In genomic region chr7:99557196-99557607, GRCh38 we compare ENCODE assay signal across 8 cellular contexts. TPM values are rescaled to one million over a fixed set of nuclear protein-coding genes. Genes with fewer than 3 reads are reported as not detected.
A peak's percentile ranks its signal among the peaks of the same experiment; 100 is the strongest.
DNase-seq lines count a peak whose midpoint lies in the region; ATAC-seq, FAIRE-seq and TF ChIP-seq lines count a peak whose summit lies in the region.

No MANE protein-coding gene starts in this region.

- no peaks in the 10 kb centered on the region for H3K9me3 ChIP-seq in K562 (replicated peaks; ENCODE audit: control insufficient read depth, insufficient read depth, low read depth, low read length)

- H3K4me3 Mint-ChIP-seq in activated naive CD4-positive, alpha-beta T cell treated with anti-CD3 and anti-CD28 coated beads, Interleukin-2, amount 10 ng/mL, durations not matched to agents 7 days and 5 days = peak overlapping the region; percentile 95
- H3K4me3 Mint-ChIP-seq in type B pancreatic cell = peak overlapping the region; percentile 96

- intact Hi-C loops in K562 (cut with micrococcal nuclease) = loop anchor here (10.0 kb wide), 1 partner anchor 82 kb away; the partner anchor contains the start of gene ZNF789

- peak overlapping the region; percentile 88 for H3K4me3 ChIP-seq in K562

- no peak for ATAC-seq in K562
- no peak for ATAC-seq in HG03378 (IDR thresholded peaks at IDR 0.05; ENCODE audit: unreplicated experiment)
- no peak for ATAC-seq in GM21381 (IDR thresholded peaks at IDR 0.05; ENCODE audit: unreplicated experiment)

- H2AFZ ChIP-seq in K562 (ENCODE audit: low read depth, low read length) = no peak overlapping the region

- 0 out of 2 replicates have a peak, but pooled peaks cover 6% of the 10 kb centered on the region for H4K20me1 ChIP-seq in K562 (replicated peaks; ENCODE audit: control insufficient read depth, insufficient read depth, low read length)

- H3K9me1 ChIP-seq in K562 (ENCODE audit: control insufficient read depth, insufficient read depth, low read length) = peaks cover 6% of the 10 kb centered on the region

- TF ChIP-seq EP300 in K562 (IDR thresholded peaks at IDR 0.05; ENCODE audit: low read length) = no peak

- TF ChIP-seq POLR2A in K562 (conservative IDR thresholded peaks at IDR 0.05) = no peak

- H3K4me2 ChIP-seq in K562 (ENCODE audit: insufficient read depth, low read length) = peak overlapping the region; percentile 100

- peaks cover 16 to 22% of the 10 kb centered on the region in 2 experiments; a peak in 4 of 5 replicates for H3K4me1 ChIP-seq in K562 (replicated peaks in 1 of 2; ENCODE audit: control insufficient read depth in 2 of 2, insufficient read depth in 2 of 2, low read length in 2 of 2)

- peaks cover 62% of the 10 kb centered on the region for H3K36me3 ChIP-seq in K562 (ENCODE audit: control insufficient read depth, insufficient read depth, low read length)

- no peak for FAIRE-seq in K562 (lab: Jason Lieb, UNC)

- H3K27ac ChIP-seq in K562 (ENCODE audit: extremely low read depth, low read depth, low read length) = peak overlapping the region; percentile 95

- peaks cover 57% of the 10 kb centered on the region for H3K79me2 ChIP-seq in K562 (ENCODE audit: control insufficient read depth, insufficient read depth, low read length)

- H3K27me3 ChIP-seq in K562 (ENCODE audit: control insufficient read depth in 2 of 2, insufficient read depth in 2 of 2, low read length in 2 of 2) = no peaks in the 10 kb centered on the region

- CTCF ChIA-PET in activated naive CD4-positive, alpha-beta T cell treated with anti-CD3 and anti-CD28 coated beads, Interleukin-2, amount 10 ng/mL, durations not matched to agents 7 days and 5 days (lab: Charles Lee) = interaction anchor here (0.6 kb wide), 1 partner anchor 23 kb away, joined by 3 read pairs; no protein-coding TSS in a partner anchor
- CTCF ChIA-PET in K562 (lab: Yijun Ruan, JAX; ENCODE audit: low intra/inter-chr PET ratio) = no interaction called here

- peak overlapping the region; percentile 97 for H3K27ac Mint-ChIP-seq in activated naive CD4-positive, alpha-beta T cell treated with anti-CD3 and anti-CD28 coated beads, Interleukin-2, amount 10 ng/mL, durations not matched to agents 7 days and 5 days
- peak overlapping the region; percentile 96 for H3K27ac Mint-ChIP-seq in type B pancreatic cell

- 69% methylated on average over 4 of the region's 4 CpGs for WGBS in K562 (ENCODE audit: insufficient coverage, low coverage, missing lambda C conversion rate)

- BruUV-seq in K562 (replicated peaks; lab: Mats Ljungman, UMichigan) = no TSS peak

- DNase-seq in activated naive CD4-positive, alpha-beta T cell treated with anti-CD3 and anti-CD28 coated beads, Interleukin-2, amount 10 ng/mL, durations not matched to agents 7 days and 5 days = no peak
- DNase-seq in activated naive CD4-positive, alpha-beta T cell treated with Interleukin-2 at 50 U/mL for 16 hours = no peak
- peak in 3 of 4 experiments; percentile 30 to 38 (median 32) for DNase-seq in K562 (ENCODE audit: extremely low read depth in 1 of 4, low spot score in 3 of 4)
- DNase-seq in lung microvascular endothelial cell (ENCODE audit: low read depth in 2 of 2) = peak; percentile 12 to 43
- no peak for DNase-seq in type B pancreatic cell (ENCODE audit: extremely low spot score, unreplicated experiment)
- no peak for DNase-seq in activated CD4-positive, CD25-positive, alpha-beta regulatory T cell (lab: John Stamatoyannopoulos, UW)

- H3K4me1 Mint-ChIP-seq in activated naive CD4-positive, alpha-beta T cell treated with anti-CD3 and anti-CD28 coated beads, Interleukin-2, amount 10 ng/mL, durations not matched to agents 7 days and 5 days = peaks cover 59% of the 10 kb centered on the region
- peaks cover 22% of the 10 kb centered on the region for H3K4me1 Mint-ChIP-seq in type B pancreatic cell (ENCODE audit: unreplicated experiment)

- TF ChIP-seq CTCF in K562 (IDR thresholded peaks at IDR 0.05 in 2 of 3, conservative IDR thresholded peaks at IDR 0.05 in 1 of 3; ENCODE audit: insufficient read depth in 2 of 3, low read depth in 1 of 3, low read length in 3 of 3) (no peak), type B pancreatic cell (conservative IDR thresholded peaks at IDR 0.05) (no peak)

- no peaks in the 10 kb centered on the region for H3K9me3 Mint-ChIP-seq in activated naive CD4-positive, alpha-beta T cell treated with anti-CD3 and anti-CD28 coated beads, Interleukin-2, amount 10 ng/mL, durations not matched to agents 7 days and 5 days
- no peaks in the 10 kb centered on the region for H3K9me3 Mint-ChIP-seq in type B pancreatic cell

- POLR2A ChIA-PET in K562 (lab: Yijun Ruan, JAX) = interaction anchor here (0.6 to 4.5 kb wide), 14 partner anchors 10 to 363 kb away, joined by 3 to 31 read pairs (median 6); partner anchors contain the start of genes BUD31, PDAP1, TRIM4 and ZKSCAN5

- no peak for TF ChIP-seq RAD21 in K562 (CRISPR knock-in tag; conservative IDR thresholded peaks at IDR 0.05 in 1 of 2, IDR thresholded peaks at IDR 0.05 in 1 of 2)

- in situ Hi-C loops in K562 (cut with MboI) = no loop called here

- H3K36me3 Mint-ChIP-seq in activated naive CD4-positive, alpha-beta T cell treated with anti-CD3 and anti-CD28 coated beads, Interleukin-2, amount 10 ng/mL, durations not matched to agents 7 days and 5 days = peaks cover 54% of the 10 kb centered on the region
- peaks cover 21% of the 10 kb centered on the region for H3K36me3 Mint-ChIP-seq in type B pancreatic cell

- peak overlapping the region; percentile 87 to 100 for H3K9ac ChIP-seq in K562 (ENCODE audit: insufficient read depth in 1 of 2, low read depth in 2 of 2, low read length in 2 of 2)

- no peaks in the 10 kb centered on the region for H3K27me3 Mint-ChIP-seq in activated naive CD4-positive, alpha-beta T cell treated with anti-CD3 and anti-CD28 coated beads, Interleukin-2, amount 10 ng/mL, durations not matched to agents 7 days and 5 days
- H3K27me3 Mint-ChIP-seq in type B pancreatic cell = no peaks in the 10 kb centered on the region

RNA-seq across cellular contexts. Expression of gene ZNF655, which starts 1.2 kb away (rescaled TPM):
- total RNA-seq in K562 (2011; cell fraction: chromatin; rRNA removed; ENCODE audit: low replicate concordance) = 232 and 346 TPM in 2 replicates
- total RNA-seq in K562 (2011; cell fraction: nucleolus; rRNA removed) = 147 and 170 TPM in 2 replicates
- 249 and 393 TPM in 2 replicates for total RNA-seq in K562 (2011; cell fraction: nucleoplasm; rRNA removed)
- total RNA-seq in K562 (2014; rRNA removed) (85.6 and 123 TPM in 2 replicates), K562 (2014; rRNA removed; fragmentation: Illumina TruSeq; extraction: Trizol) (94.7 and 105 TPM in 2 replicates), K562 (2015; rRNA removed; fragmentation: Illumina TruSeq; extraction: Trizol) (94.4 and 95.2 TPM in 2 replicates), K562 (2021) (68.1 and 78.1 TPM in 2 replicates), lung microvascular endothelial cell (4.6 and 9.5 TPM in 2 replicates), type B pancreatic cell (ENCODE audit: low replicate concordance) (69.2 and 89.1 TPM in 2 replicates)
- polyA plus RNA-seq in K562 (2011; rRNA removed) (81.3 and 112 TPM in 2 replicates), K562 (2014; fragmentation: Illumina TruSeq; extraction: Trizol) (101 and 103 TPM in 2 replicates), K562 (2014; fragmentation: Nextera tagmentation; extraction: Ambion mirVana) (10 to 100 TPM; 25.7 to 34.1 TPM), K562 (2014; rRNA removed) (130 and 137 TPM in 2 replicates)
- 55.1 and 81.1 TPM in 2 replicates for polyA plus RNA-seq in K562 (2011; cell fraction: cytosol; rRNA removed)
- 163 and 255 TPM in 2 replicates for polyA plus RNA-seq in K562 (2011; cell fraction: nucleus; rRNA removed)
- 60.6 and 75.6 TPM in 2 replicates for polyA plus RNA-seq in K562 (2012)
- polyA minus RNA-seq in K562 (2011; rRNA and poly(A)+ RNA removed) = 89.6 and 93.8 TPM in 2 replicates
- 31.9 and 33.0 TPM in 2 replicates for polyA minus RNA-seq in K562 (2011; cell fraction: cytosol; rRNA and poly(A)+ RNA removed)
- 105 and 112 TPM in 2 replicates for polyA minus RNA-seq in K562 (2011; cell fraction: nucleus; rRNA and poly(A)+ RNA removed)

RNA-seq across cellular contexts. Expression of gene FAM200A, which starts 5.3 kb away (rescaled TPM):
- 6.9 and 16.6 TPM in 2 replicates for total RNA-seq in K562 (2011; cell fraction: chromatin; rRNA removed; ENCODE audit: low replicate concordance)
- 7.0 and 9.2 TPM in 2 replicates for total RNA-seq in K562 (2011; cell fraction: nucleolus; rRNA removed)
- 5.3 and 6.7 TPM in 2 replicates for total RNA-seq in K562 (2011; cell fraction: nucleoplasm; rRNA removed)
- total RNA-seq in K562 (2014; rRNA removed) (6.3 and 6.4 TPM in 2 replicates), K562 (2014; rRNA removed; fragmentation: Illumina TruSeq; extraction: Trizol) (8.3 and 10.2 TPM in 2 replicates), K562 (2015; rRNA removed; fragmentation: Illumina TruSeq; extraction: Trizol) (9.4 and 10.0 TPM in 2 replicates), K562 (2021) (6.3 and 7.0 TPM in 2 replicates), lung microvascular endothelial cell (3.3 and 3.8 TPM in 2 replicates), type B pancreatic cell (ENCODE audit: low replicate concordance) (10.2 and 10.8 TPM in 2 replicates)
- polyA plus RNA-seq in K562 (2011; rRNA removed) (6.8 and 11.2 TPM in 2 replicates), K562 (2014; fragmentation: Illumina TruSeq; extraction: Trizol) (10.3 and 11.3 TPM in 2 replicates), K562 (2014; fragmentation: Nextera tagmentation; extraction: Ambion mirVana) (1 to 10 TPM; 3.3 to 4.3 TPM), K562 (2014; rRNA removed) (7.9 and 9.0 TPM in 2 replicates)
- 3.9 and 4.3 TPM in 2 replicates for polyA plus RNA-seq in K562 (2011; cell fraction: cytosol; rRNA removed)
- polyA plus RNA-seq in K562 (2011; cell fraction: nucleus; rRNA removed) = 2.0 and 2.3 TPM in 2 replicates
- polyA plus RNA-seq in K562 (2012) = 5.5 and 5.8 TPM in 2 replicates
- polyA minus RNA-seq in K562 (2011; rRNA and poly(A)+ RNA removed) = 7.5 and 8.0 TPM in 2 replicates
- polyA minus RNA-seq in K562 (2011; cell fraction: cytosol; rRNA and poly(A)+ RNA removed) = 3.4 and 4.9 TPM in 2 replicates
- polyA minus RNA-seq in K562 (2011; cell fraction: nucleus; rRNA and poly(A)+ RNA removed) = 5.3 and 6.8 TPM in 2 replicates

RNA-seq across cellular contexts. Expression of gene TMEM225B, which starts 40.9 kb away (rescaled TPM):
- total RNA-seq in K562 (2011; cell fraction: chromatin; rRNA removed; ENCODE audit: low replicate concordance) = 0.42 and 0.51 TPM in 2 replicates
- 4.0 and 4.3 TPM in 2 replicates for total RNA-seq in K562 (2011; cell fraction: nucleolus; rRNA removed)
- total RNA-seq in K562 (2011; cell fraction: nucleoplasm; rRNA removed) = 1.6 and 1.8 TPM in 2 replicates
- total RNA-seq in K562 (2014; rRNA removed) (0.61 and 0.73 TPM in 2 replicates), K562 (2014; rRNA removed; fragmentation: Illumina TruSeq; extraction: Trizol) (0.18 and 0.70 TPM in 2 replicates), K562 (2015; rRNA removed; fragmentation: Illumina TruSeq; extraction: Trizol) (0.51 and 0.79 TPM in 2 replicates), K562 (2021) (0.60 and 1.3 TPM in 2 replicates), lung microvascular endothelial cell (0.22 TPM in 1 of 2 replicates, not detected in the other), type B pancreatic cell (ENCODE audit: low replicate concordance) (0.36 and 0.82 TPM in 2 replicates)
- polyA plus RNA-seq in K562 (2011; rRNA removed) (0.56 and 0.93 TPM in 2 replicates), K562 (2014; fragmentation: Illumina TruSeq; extraction: Trizol) (0.32 and 0.68 TPM in 2 replicates), K562 (2014; fragmentation: Nextera tagmentation; extraction: Ambion mirVana) (under 1 TPM; 0.08 to 0.25 TPM), K562 (2014; rRNA removed) (0.62 and 0.94 TPM in 2 replicates)
- polyA plus RNA-seq in K562 (2011; cell fraction: cytosol; rRNA removed) = 0.30 and 1.1 TPM in 2 replicates
- 2.6 and 4.8 TPM in 2 replicates for polyA plus RNA-seq in K562 (2011; cell fraction: nucleus; rRNA removed)
- polyA plus RNA-seq in K562 (2012) = 0.64 and 0.65 TPM in 2 replicates
- polyA minus RNA-seq in K562 (2011; rRNA and poly(A)+ RNA removed) = 0.36 and 0.74 TPM in 2 replicates
- not detected in 2 replicates for polyA minus RNA-seq in K562 (2011; cell fraction: cytosol; rRNA and poly(A)+ RNA removed)
- polyA minus RNA-seq in K562 (2011; cell fraction: nucleus; rRNA and poly(A)+ RNA removed) = 2.2 TPM in 2 replicates

RNA-seq across cellular contexts. Expression of gene ZKSCAN5, which starts 52.7 kb away (rescaled TPM):
- total RNA-seq in K562 (2011; cell fraction: chromatin; rRNA removed; ENCODE audit: low replicate concordance) = 35.9 and 48.1 TPM in 2 replicates
- total RNA-seq in K562 (2011; cell fraction: nucleolus; rRNA removed) = 26.8 TPM in 2 replicates
- 28.6 and 31.7 TPM in 2 replicates for total RNA-seq in K562 (2011; cell fraction: nucleoplasm; rRNA removed)
- total RNA-seq in K562 (2014; rRNA removed) (14.4 and 15.4 TPM in 2 replicates), K562 (2014; rRNA removed; fragmentation: Illumina TruSeq; extraction: Trizol) (18.8 and 19.0 TPM in 2 replicates), K562 (2015; rRNA removed; fragmentation: Illumina TruSeq; extraction: Trizol) (17.5 and 17.9 TPM in 2 replicates), K562 (2021) (14.3 and 15.4 TPM in 2 replicates), lung microvascular endothelial cell (6.1 and 7.5 TPM in 2 replicates), type B pancreatic cell (ENCODE audit: low replicate concordance) (9.2 and 14.0 TPM in 2 replicates)
- polyA plus RNA-seq in K562 (2011; rRNA removed) (10.9 and 15.0 TPM in 2 replicates), K562 (2014; fragmentation: Illumina TruSeq; extraction: Trizol) (14.4 and 15.7 TPM in 2 replicates), K562 (2014; fragmentation: Nextera tagmentation; extraction: Ambion mirVana) (1 to 10 TPM; 4.2 to 8.8 TPM), K562 (2014; rRNA removed) (9.5 and 10.3 TPM in 2 replicates)
- polyA plus RNA-seq in K562 (2011; cell fraction: cytosol; rRNA removed) = 5.8 and 6.9 TPM in 2 replicates
- polyA plus RNA-seq in K562 (2011; cell fraction: nucleus; rRNA removed) = 9.0 and 10.9 TPM in 2 replicates
- polyA plus RNA-seq in K562 (2012) = 10.0 and 11.0 TPM in 2 replicates
- 31.5 and 37.9 TPM in 2 replicates for polyA minus RNA-seq in K562 (2011; rRNA and poly(A)+ RNA removed)
- polyA minus RNA-seq in K562 (2011; cell fraction: cytosol; rRNA and poly(A)+ RNA removed) = 12.6 and 15.7 TPM in 2 replicates
- polyA minus RNA-seq in K562 (2011; cell fraction: nucleus; rRNA and poly(A)+ RNA removed) = 8.8 and 13.1 TPM in 2 replicates

RNA-seq across cellular contexts. Expression of gene ZNF394, which starts 57.1 kb away (rescaled TPM):
- total RNA-seq in K562 (2011; cell fraction: chromatin; rRNA removed; ENCODE audit: low replicate concordance) = 106 and 122 TPM in 2 replicates
- total RNA-seq in K562 (2011; cell fraction: nucleolus; rRNA removed) = 76.9 and 77.9 TPM in 2 replicates
- total RNA-seq in K562 (2011; cell fraction: nucleoplasm; rRNA removed) = 80.1 and 95.3 TPM in 2 replicates
- total RNA-seq in K562 (2014; rRNA removed) = 24.2 and 25.6 TPM in 2 replicates
- 31.4 and 32.2 TPM in 2 replicates for total RNA-seq in K562 (2014; rRNA removed; fragmentation: Illumina TruSeq; extraction: Trizol)
- total RNA-seq in K562 (2015; rRNA removed; fragmentation: Illumina TruSeq; extraction: Trizol) = 28.1 and 28.9 TPM in 2 replicates
- total RNA-seq in K562 (2021) = 25.5 and 27.8 TPM in 2 replicates
- 11.7 and 17.7 TPM in 2 replicates for polyA plus RNA-seq in K562 (2011; rRNA removed)
- polyA plus RNA-seq in K562 (2011; cell fraction: cytosol; rRNA removed) = 12.6 and 14.8 TPM in 2 replicates
- 14.0 and 14.8 TPM in 2 replicates for polyA plus RNA-seq in K562 (2011; cell fraction: nucleus; rRNA removed)
- polyA plus RNA-seq in K562 (2012) = 19.1 and 20.0 TPM in 2 replicates
- 23.7 and 25.5 TPM in 2 replicates for polyA plus RNA-seq in K562 (2014; fragmentation: Illumina TruSeq; extraction: Trizol)
- polyA plus RNA-seq in K562 (2014; fragmentation: Nextera tagmentation; extraction: Ambion mirVana) = 1 to 10 TPM; 2.9 to 4.0 TPM
- 20.2 and 23.5 TPM in 2 replicates for polyA plus RNA-seq in K562 (2014; rRNA removed)
- polyA minus RNA-seq in K562 (2011; rRNA and poly(A)+ RNA removed) = 29.6 and 33.5 TPM in 2 replicates
- polyA minus RNA-seq in K562 (2011; cell fraction: cytosol; rRNA and poly(A)+ RNA removed) = 12.2 and 22.6 TPM in 2 replicates
- polyA minus RNA-seq in K562 (2011; cell fraction: nucleus; rRNA and poly(A)+ RNA removed) = 14.9 and 16.7 TPM in 2 replicates
- total RNA-seq in lung microvascular endothelial cell = 17.2 and 25.8 TPM in 2 replicates
- total RNA-seq in type B pancreatic cell (ENCODE audit: low replicate concordance) = 24.3 and 31.8 TPM in 2 replicates

Comparison
In these comparisons a context has a peak if more than half of its experiments do, and no peak if none do; other contexts are left out.
1. DNase-seq: peak in K562 (3 of 4) and lung microvascular endothelial cell (2 of 2); none in activated naive CD4-positive, alpha-beta T cell treated with anti-CD3 and anti-CD28 coated beads, Interleukin-2, amount 10 ng/mL, durations not matched to agents 7 days and 5 days (single experiment), activated naive CD4-positive, alpha-beta T cell treated with Interleukin-2 at 50 U/mL for 16 hours (single experiment), type B pancreatic cell (single experiment) and activated CD4-positive, CD25-positive, alpha-beta regulatory T cell (0 of 4).